12 cellular contexts compared by ENCODE assay signal in genomic region chr5:36238896-36239295, GRCh38. TPM values are rescaled to one million over a fixed set of nuclear protein-coding genes. Genes with fewer than 3 reads are reported as not detected.
DNase-seq lines count a peak whose midpoint lies in the region; ATAC-seq and TF ChIP-seq lines count a peak whose summit lies in the region.
"Had no signal": no experiment of that assay in that cellular context is flagged by ENCODE, and none has a peak within 500 bp of the region (broad histone marks: within the 10 kb centered on the region; RNA-seq: fewer than 3 reads in every experiment).

No MANE protein-coding gene starts in this region.

- peaks cover 79% of the 10 kb centered on the region for H3K4me1 ChIP-seq in Karpas-422 (ENCODE audit: low read length)
- H3K4me1 ChIP-seq in naive thymus-derived CD4-positive, alpha-beta T cell (ENCODE audit: control insufficient read depth in 2 of 2, insufficient read depth in 2 of 2, low read length in 2 of 2), result peaks cover 12 to 14% of the 10 kb centered on the region in 2 donors

- no peaks in the 10 kb centered on the region for H3K9me2 ChIP-seq in Karpas-422 (replicated peaks; ENCODE audit: insufficient read depth, low read length)

- peaks cover 26 to 69% (median 50%) of the 10 kb centered on the region in 7 donors for H3K4me1 Mint-ChIP-seq in naive thymus-derived CD4-positive, alpha-beta T cell
- H3K4me1 Mint-ChIP-seq in activated T-cell treated with anti-CD3 and anti-CD28 coated beads, Interleukin-2, amount 50 U/mL, for 4 hours (ENCODE audit: low read depth), result peaks cover 46% of the 10 kb centered on the region

- H3K27ac ChIP-seq in 22Rv1, result peak overlapping the region; percentile 94
- H3K27ac ChIP-seq in Karpas-422 (ENCODE audit: low read length), result peak overlapping the region; percentile 95
- peak overlapping the region; percentile 7 to 11 for H3K27ac ChIP-seq in coronary artery
- peak overlapping the region; percentile 97 for H3K27ac ChIP-seq in naive thymus-derived CD4-positive, alpha-beta T cell (ENCODE audit: low read depth, low read length)

- H3K4me3 Mint-ChIP-seq in naive thymus-derived CD4-positive, alpha-beta T cell, result peak overlapping the region in 1 of 10 donors; percentile 0
- H3K4me3 Mint-ChIP-seq in activated T-cell treated with anti-CD3 and anti-CD28 coated beads, Interleukin-2, amount 50 U/mL, for 4 hours, result no peak overlapping the region

- no peaks in the 10 kb centered on the region for H3K9me3 ChIP-seq in Karpas-422 (ENCODE audit: low read length)
- no peaks in the 10 kb centered on the region for H3K9me3 ChIP-seq in naive thymus-derived CD4-positive, alpha-beta T cell (ENCODE audit: control insufficient read depth in 2 of 3, low read length in 3 of 3)
- H3K9me3 ChIP-seq: ovary, tibial nerve had no signal

- H3K27ac Mint-ChIP-seq in naive thymus-derived CD4-positive, alpha-beta T cell, result peak overlapping the region in 8 of 9 donors; percentile 6 to 94 (median 78)

- intact Hi-C loops in naive thymus-derived CD4-positive, alpha-beta T cell (cut with micrococcal nuclease), result no loop called here

- no peaks in the 10 kb centered on the region for H3K27me3 ChIP-seq in Karpas-422 (ENCODE audit: low read length)
- no peaks in the 10 kb centered on the region for H3K27me3 ChIP-seq in naive thymus-derived CD4-positive, alpha-beta T cell (ENCODE audit: control insufficient read depth in 2 of 2, insufficient read depth in 2 of 2, low read length in 2 of 2)
- H3K27me3 ChIP-seq: ovary, tibial nerve had no signal

- CTCF ChIA-PET in naive thymus-derived CD4-positive, alpha-beta T cell (lab: Charles Lee), result no interaction called here

- no peaks in the 10 kb centered on the region for H3K36me3 ChIP-seq in Karpas-422 (ENCODE audit: insufficient read depth, low read length)
- no peaks in the 10 kb centered on the region for H3K36me3 ChIP-seq in naive thymus-derived CD4-positive, alpha-beta T cell (ENCODE audit: control insufficient read depth in 2 of 3, insufficient read depth in 3 of 3, low read length in 3 of 3)
- H3K36me3 ChIP-seq: ovary, tibial nerve had no signal

- H4K20me1 ChIP-seq in Karpas-422 (ENCODE audit: insufficient read depth, low read depth, low read length), result no peaks in the 10 kb centered on the region

- no peak for ATAC-seq in naive thymus-derived CD4-positive, alpha-beta T cell
- ATAC-seq in HG02938 (IDR thresholded peaks at IDR 0.05; ENCODE audit: unreplicated experiment) (no peak), GM21381 (IDR thresholded peaks at IDR 0.05; ENCODE audit: unreplicated experiment) (no peak)
- ATAC-seq in activated T-cell treated with anti-CD3 and anti-CD28 coated beads, Interleukin-2, amount 50 U/mL, for 4 hours, result no peak

- H3K9ac ChIP-seq in Karpas-422 (ENCODE audit: low read length), result peak overlapping the region; percentile 90

- peaks cover 0 to under 1% (median 0%) of the 10 kb centered on the region in 5 donors for H3K27me3 Mint-ChIP-seq in naive thymus-derived CD4-positive, alpha-beta T cell
- no peaks in the 10 kb centered on the region for H3K27me3 Mint-ChIP-seq in activated T-cell treated with anti-CD3 and anti-CD28 coated beads, Interleukin-2, amount 50 U/mL, for 4 hours (ENCODE audit: low read depth)

- POLR2A ChIA-PET in naive thymus-derived CD4-positive, alpha-beta T cell (lab: Charles Lee), result interaction anchor here (0.9 kb wide), 1 partner anchor 14 kb away, joined by 3 read pairs; no protein-coding TSS in a partner anchor

- no peak overlapping the region for H2AFZ ChIP-seq in Karpas-422 (ENCODE audit: low read length)

- H3K4me2 ChIP-seq in Karpas-422 (ENCODE audit: low read depth, low read length, poor library complexity, severe bottlenecking), result peak overlapping the region; percentile 83

- TF ChIP-seq CTCF in 22Rv1 (IDR thresholded peaks at IDR 0.05) (no peak), coronary artery (IDR thresholded peaks at IDR 0.05) (no peak)

- DNase-seq in Karpas-422, result peak; percentile 71
- no peak for DNase-seq in coronary artery (ENCODE audit: low spot score)
- DNase-seq in naive thymus-derived CD4-positive, alpha-beta T cell, result no peak
- no peak for DNase-seq in LoVo (ENCODE audit: low spot score)
- DNase-seq in activated T-cell treated with anti-CD3 and anti-CD28 coated beads, Interleukin-2, amount 50 U/mL, for 4 hours, result no peak
- DNase-seq: NCI-H187, ovary, T-helper 9 cell had no signal

- H3K36me3 Mint-ChIP-seq in naive thymus-derived CD4-positive, alpha-beta T cell, result no peaks in the 10 kb centered on the region
- H3K36me3 Mint-ChIP-seq in activated T-cell treated with anti-CD3 and anti-CD28 coated beads, Interleukin-2, amount 50 U/mL, for 4 hours (ENCODE audit: insufficient read depth), result no peaks in the 10 kb centered on the region

- peaks cover 69% of the 10 kb centered on the region for H3K79me2 ChIP-seq in Karpas-422 (ENCODE audit: low read length)

- H3K9me3 Mint-ChIP-seq in naive thymus-derived CD4-positive, alpha-beta T cell, result no peaks in the 10 kb centered on the region
- H3K9me3 Mint-ChIP-seq in activated T-cell treated with anti-CD3 and anti-CD28 coated beads, Interleukin-2, amount 50 U/mL, for 4 hours, result no peaks in the 10 kb centered on the region

- H3K4me3 ChIP-seq in Karpas-422 (ENCODE audit: low read length) (peak overlapping the region; percentile 84), coronary artery (peak overlapping the region; percentile 95)
- H3K4me3 ChIP-seq in naive thymus-derived CD4-positive, alpha-beta T cell (ENCODE audit: low read length), result no peak overlapping the region
- H3K4me3 ChIP-seq: ovary, tibial nerve had no signal

RNA-seq across cellular contexts. Expression of gene NADK2, which starts 2.8 kb away (rescaled TPM):
- total RNA-seq in Karpas-422 (2014; rRNA removed; shearing (Covaris generic); ENCODE audit: low replicate concordance), result 33.2 and 36.9 TPM in 2 replicates
- 10 to 100 TPM; 11.3 to 17.8 (median 13.0) TPM for total RNA-seq in naive thymus-derived CD4-positive, alpha-beta T cell
- polyA plus RNA-seq in naive thymus-derived CD4-positive, alpha-beta T cell, result 1 to 10 TPM; 7.0 to 9.6 TPM
- 10 to 100 TPM; 18.9 to 19.5 (median 19.5) TPM for total RNA-seq in activated T-cell treated with anti-CD3 and anti-CD28 coated beads, Interleukin-2, amount 50 U/mL, for 4 hours

Comparison
In these comparisons a context has a peak if more than half of its experiments do, and no peak if none do; other contexts are left out.
1. H3K27ac ChIP-seq: peak in every context shown above with its lines; median percentile 97 in naive thymus-derived CD4-positive, alpha-beta T cell; 95 in Karpas-422; 94 in 22Rv1; 9 in coronary artery.